13 cellular contexts compared by ENCODE assay signal in genomic region chr6:30447237-30447636, GRCh38. TPM values are rescaled to one million over a fixed set of nuclear protein-coding genes. Genes with fewer than 3 reads are reported as not detected.
A peak's percentile ranks its signal among the peaks of the same experiment; 100 is the strongest.
DNase-seq lines count a peak whose midpoint lies in the region; ATAC-seq and TF ChIP-seq lines count a peak whose summit lies in the region.
"Had no signal": no experiment of that assay in that cellular context is flagged by ENCODE, and none has a peak within 500 bp of the region (broad histone marks: within the 10 kb centered on the region; RNA-seq: fewer than 3 reads in every experiment).

No MANE protein-coding gene starts in this region.

- no peak overlapping the region; a peak in 1 of 7 replicates for H3K27ac Mint-ChIP-seq in H9
- H3K27ac Mint-ChIP-seq: activated B cell treated with CpG ODN at 0.5 μM for 24 hours had no signal

- no peaks in the 10 kb centered on the region for H4K20me1 ChIP-seq in H9 (ENCODE audit: control insufficient read depth, insufficient read depth, insufficient read length)

- H4K91ac ChIP-seq in H9 (ENCODE audit: insufficient read length, low read depth, low read length): no peak overlapping the region

- intact Hi-C loops in A673 (cut with micrococcal nuclease; ENCODE audit: unreplicated experiment): loop anchor here (10.0 kb wide), 1 partner anchor 92 kb away; no protein-coding TSS in a partner anchor

- no peak overlapping the region for H3K14ac ChIP-seq in H9 (ENCODE audit: insufficient read depth, low read length)

- peak; percentile 65 for DNase-seq in A673 (ENCODE audit: low spot score)
- DNase-seq in H9: peak; percentile 83
- peak; percentile 60 for DNase-seq in WERI-Rb-1
- DNase-seq in iPS DF 4.7 (ENCODE audit: extremely low read depth, low spot score): peak; percentile 41
- DNase-seq in amniotic stem cell (lab: John Stamatoyannopoulos, UW): no peak
- no peak for DNase-seq in GM03348 (ENCODE audit: low spot score)
- no peak for DNase-seq in DMS79 (lab: John Stamatoyannopoulos, UW)
- DNase-seq: activated B cell treated with CpG ODN at 0.5 μM for 24 hours; effector CD4-positive, alpha-beta T cell; NCI-H1105 treated with DMSO at 0.1 percent for 48 hours; Peyer's patch had no signal

- H3K27me3 ChIP-seq in A673 (replicated peaks; ENCODE audit: insufficient read depth, low read depth, low read length, poor library complexity): peaks cover 96% of the 10 kb centered on the region
- peaks cover 5% of the 10 kb centered on the region; the same call in 1 of the 2 replicates for H3K27me3 ChIP-seq in H9 (ENCODE audit: insufficient read depth, low read length)
- H3K27me3 ChIP-seq in WERI-Rb-1 (ENCODE audit: insufficient read depth, low read depth, severe bottlenecking): peaks cover 100% of the 10 kb centered on the region

- WGBS in H9 (ENCODE audit: extremely low coverage, insufficient read length, low lambda C conversion rate): no CpG with 5 or more reads among the region's 2 CpGs

- H3T11ph ChIP-seq in H9 (ENCODE audit: low read length): no peak overlapping the region

- no peak overlapping the region for H3K23ac ChIP-seq in H9 (ENCODE audit: insufficient read length, low read depth, low read length)

- H3K79me2 ChIP-seq in H9 (ENCODE audit: insufficient read depth, low read length): no peaks in the 10 kb centered on the region
- H3K79me2 ChIP-seq: parathyroid adenoma had no signal

- no peak overlapping the region for H3K56ac ChIP-seq in H9 (ENCODE audit: insufficient read length, low read depth, low read length)

- no peak overlapping the region for H2BK12ac ChIP-seq in H9 (ENCODE audit: insufficient read length, low read depth, low read length)

- H3K27me3 Mint-ChIP-seq in H9 (ENCODE audit: low read depth): peaks cover 91% of the 10 kb centered on the region

- H3K4me1 ChIP-seq in A673 (ENCODE audit: insufficient read depth, low read length, poor library complexity, severe bottlenecking) (no peaks in the 10 kb centered on the region), H9 (ENCODE audit: insufficient read depth, low read length) (no peaks in the 10 kb centered on the region; the same call in 1 of the 2 replicates)
- H3K4me1 ChIP-seq: parathyroid adenoma had no signal

- BruUV-seq in A673 (replicated peaks; lab: Mats Ljungman, UMichigan): no TSS peak

- H3K4ac ChIP-seq in H9 (ENCODE audit: low read depth, low read length): no peak overlapping the region

- H2BK15ac ChIP-seq in H9 (ENCODE audit: low read depth, low read length): no peak overlapping the region

- H2AFZ ChIP-seq in H9 (ENCODE audit: low read length): no peak overlapping the region
- H2AFZ ChIP-seq: parathyroid adenoma had no signal

- H2BK5ac ChIP-seq in H9 (ENCODE audit: insufficient read length, low read length): no peak overlapping the region

- H3K9ac ChIP-seq in H9 (ENCODE audit: extremely low read depth, insufficient read length, low read length): no peak overlapping the region
- H3K9ac ChIP-seq: parathyroid adenoma had no signal

- no peaks in the 10 kb centered on the region; a peak in 1 of 7 replicates for H3K36me3 Mint-ChIP-seq in H9 (ENCODE audit: insufficient read depth in 1 of 3, low read depth in 3 of 3)

- no peak overlapping the region for H2BK120ac ChIP-seq in H9 (ENCODE audit: low read depth, low read length, poor library complexity, severe bottlenecking)

- H3K4me3 ChIP-seq in A673 (ENCODE audit: low read depth, low read length, poor library complexity, severe bottlenecking) (no peak overlapping the region), WERI-Rb-1 (ENCODE audit: low read depth, low read length) (no peak overlapping the region)
- H3K4me3 ChIP-seq: Peyer's patch had no signal

- no peaks in the 10 kb centered on the region for H3K9me3 ChIP-seq in A673 (ENCODE audit: low read depth, low read length, poor library complexity, severe bottlenecking)
- no peaks in the 10 kb centered on the region for H3K9me3 ChIP-seq in H9 (ENCODE audit: control insufficient read depth, low read depth, low read length)
- no peaks in the 10 kb centered on the region for H3K9me3 ChIP-seq in WERI-Rb-1 (ENCODE audit: severe bottlenecking)
- H3K9me3 ChIP-seq: Peyer's patch had no signal

- H2AK5ac ChIP-seq in H9 (ENCODE audit: insufficient read length, low read length): no peak overlapping the region

- CTCF ChIA-PET in A673 (lab: Charles Lee): no interaction called here

- H3K9me3 Mint-ChIP-seq in H9: no peaks in the 10 kb centered on the region
- H3K9me3 Mint-ChIP-seq: activated B cell treated with CpG ODN at 0.5 μM for 24 hours had no signal

- H3K79me1 ChIP-seq in H9 (ENCODE audit: insufficient read depth, low read depth, low read length, poor library complexity, severe bottlenecking): no peaks in the 10 kb centered on the region

- no peak overlapping the region for H3K4me3 Mint-ChIP-seq in H9
- H3K4me3 Mint-ChIP-seq: activated B cell treated with CpG ODN at 0.5 μM for 24 hours had no signal

- H3K4me1 Mint-ChIP-seq in H9: peaks cover 11 to 17% of the 10 kb centered on the region in 2 experiments

- peaks cover 4% of the 10 kb centered on the region for H3K23me2 ChIP-seq in H9 (ENCODE audit: insufficient read length, low read depth, low read length, poor library complexity, severe bottlenecking)

- ATAC-seq in GM19455 (IDR thresholded peaks at IDR 0.05; ENCODE audit: unreplicated experiment): no peak

- TF ChIP-seq CTCF in A673 (conservative IDR thresholded peaks at IDR 0.05; ENCODE audit: low read depth, low read length) (peak; percentile 53), H9 (conservative IDR thresholded peaks at IDR 0.05) (peak; percentile 71), WERI-Rb-1 (IDR thresholded peaks at IDR 0.05; ENCODE audit: low read depth, low read length) (peak; percentile 75)

- H3K18ac ChIP-seq in H9 (ENCODE audit: insufficient read length, low read depth, low read length): no peak overlapping the region

- no peak overlapping the region for H4K8ac ChIP-seq in H9 (replicated peaks; ENCODE audit: insufficient read length, low read depth, low read length)

- no peak overlapping the region for H3K4me2 ChIP-seq in H9 (ENCODE audit: insufficient read depth, insufficient read length, low read length)

- no peak overlapping the region for H2BK20ac ChIP-seq in H9 (ENCODE audit: low read depth, low read length, poor library complexity, severe bottlenecking)

- no peak overlapping the region for H4K5ac ChIP-seq in H9 (ENCODE audit: insufficient read length, low read depth, low read length)

- POLR2A ChIA-PET in A673 (lab: Charles Lee; ENCODE audit: low non-redundant PET): no interaction called here

- H3K27ac ChIP-seq in A673 (ENCODE audit: low read depth, low read length, poor library complexity, severe bottlenecking): no peak overlapping the region
- no peak overlapping the region for H3K27ac ChIP-seq in H9 (ENCODE audit: insufficient read length, low read depth, low read length)
- H3K27ac ChIP-seq in WERI-Rb-1: no peak overlapping the region
- H3K27ac ChIP-seq: parathyroid adenoma, Peyer's patch had no signal

- H3K36me3 ChIP-seq in A673 (ENCODE audit: insufficient read depth, low read length, poor library complexity, severe bottlenecking) (no peaks in the 10 kb centered on the region), WERI-Rb-1 (no peaks in the 10 kb centered on the region)
- H3K36me3 ChIP-seq: Peyer's patch had no signal

RNA-seq across cellular contexts. Expression of gene HLA-E, which starts 42.1 kb away (rescaled TPM):
- 36.9 and 41.1 TPM in 2 replicates for total RNA-seq in A673 (2021)
- total RNA-seq in H9 (2021): 24.2 and 28.1 TPM in 2 replicates

Comparison
In these comparisons a context has a peak if more than half of its experiments do, and no peak if none do; other contexts are left out.
1. DNase-seq: peak in A673 (single experiment), H9 (single experiment), WERI-Rb-1 (single experiment) and iPS DF 4.7 (single experiment); none in amniotic stem cell (single experiment), GM03348 (single experiment) and DMS79 (single experiment).
2. Peak in every context shown above with its lines, with median percentiles within 50 percentile points of each other: CTCF ChIP-seq.